8 cellular contexts compared by ENCODE assay signal in genomic region chr16:58197314-58198012, GRCh38. TPM values are rescaled to one million over a fixed set of nuclear protein-coding genes. Genes with fewer than 3 reads are reported as not detected.
DNase-seq lines count a peak whose midpoint lies in the region; ATAC-seq and TF ChIP-seq lines count a peak whose summit lies in the region.

No MANE protein-coding gene starts in this region.

- CTCF ChIA-PET in CD4-positive, alpha-beta T cell (lab: Charles Lee): no interaction called here

- POLR2A ChIA-PET in CD4-positive, alpha-beta T cell (lab: Charles Lee): interaction anchor here (0.6 to 1.9 kb wide), 3 partner anchors 14 to 462 kb away, joined by 3 to 13 read pairs (median 3); partner anchors contain the start of gene CFAP20

- peak; percentile 37 for ATAC-seq in CD4-positive, alpha-beta T cell (ENCODE audit: poor library complexity)
- peak; percentile 35 for ATAC-seq in GM19455 (IDR thresholded peaks at IDR 0.05; ENCODE audit: unreplicated experiment)

- H3K27me3 ChIP-seq in CD4-positive, alpha-beta T cell (ENCODE audit: control insufficient read depth, insufficient read depth, low read length): peaks cover 5% of the 10 kb centered on the region
- H3K27me3 ChIP-seq in HUES64 (ENCODE audit: insufficient read depth, low read length) (peaks cover 9% of the 10 kb centered on the region), thymus (ENCODE audit: control insufficient read depth, insufficient read depth) (no peaks in the 10 kb centered on the region)

- no peak for TF ChIP-seq CTCF in CD4-positive, alpha-beta T cell (IDR thresholded peaks at IDR 0.05)

- intact Hi-C loops in CD4-positive, alpha-beta T cell (cut with DNase I, micrococcal nuclease): loop anchor here (2.0 to 10.0 kb wide), 10 partner anchors 39 to 1745 kb away; partner anchors contain the start of genes CFAP20 (in 2 of the 2), GINS3 (in 1 of the 2), KATNB1 (in 1 of the 2) and NUDT21 (in 1 of the 2)

- peaks cover 61% of the 10 kb centered on the region for H3K4me1 Mint-ChIP-seq in CD4-positive, alpha-beta T cell (ENCODE audit: low read depth)

- peak in 1 of 10 experiments; percentile 4 for DNase-seq in CD4-positive, alpha-beta T cell
- DNase-seq in astrocyte of the hippocampus (ENCODE audit: low read depth, low spot score) (peak; percentile 19), left kidney (ENCODE audit: low read depth, low spot score) (peak; percentile 36), NCI-H526 (lab: John Stamatoyannopoulos, UW) (no peak), inferior parietal cortex (ENCODE audit: extremely low spot score) (no peak)

- no peaks in the 10 kb centered on the region for H3K9me3 ChIP-seq in CD4-positive, alpha-beta T cell (ENCODE audit: control insufficient read depth, low read length)
- no peaks in the 10 kb centered on the region for H3K9me3 ChIP-seq in HUES64 (ENCODE audit: insufficient read depth, low read depth, low read length)
- no peaks in the 10 kb centered on the region for H3K9me3 ChIP-seq in thymus (ENCODE audit: control insufficient read depth)

- under 1% methylated on average over 92 of the region's 97 CpGs for WGBS in HUES64
- WGBS in thymus: under 1% methylated on average over 93 of the region's 97 CpGs

- peaks cover 51% of the 10 kb centered on the region for H3K36me3 Mint-ChIP-seq in CD4-positive, alpha-beta T cell (ENCODE audit: low read depth)

- no peak overlapping the region for H3K27ac ChIP-seq in CD4-positive, alpha-beta T cell (ENCODE audit: low read depth, low read length)
- H3K27ac ChIP-seq in HUES64 (ENCODE audit: low read depth, low read length): no peak overlapping the region
- H3K27ac ChIP-seq in thymus (ENCODE audit: low read depth): peak overlapping the region; percentile 64

- H3K4me3 ChIP-seq in HUES64 (ENCODE audit: low read length) (peak overlapping the region; percentile 96), thymus (ENCODE audit: low read length) (peak overlapping the region; percentile 93)

- H3K36me3 ChIP-seq in HUES64 (ENCODE audit: insufficient read depth, low read length) (peaks cover 41% of the 10 kb centered on the region), thymus (ENCODE audit: control insufficient read depth, insufficient read depth) (peaks cover 7% of the 10 kb centered on the region)

- H3K4me3 Mint-ChIP-seq in CD4-positive, alpha-beta T cell: peak overlapping the region; percentile 90

- peak overlapping the region; percentile 87 for H3K9ac ChIP-seq in HUES64 (ENCODE audit: low read depth, low read length)

- peaks cover 7% of the 10 kb centered on the region for H3K27me3 Mint-ChIP-seq in CD4-positive, alpha-beta T cell

- H3K27ac Mint-ChIP-seq in CD4-positive, alpha-beta T cell: peak overlapping the region; percentile 75

- peaks cover 5% of the 10 kb centered on the region; the same call in 1 of the 2 replicates for H3K4me1 ChIP-seq in HUES64 (ENCODE audit: insufficient read depth, low read length)
- peaks cover 14% of the 10 kb centered on the region for H3K4me1 ChIP-seq in thymus (ENCODE audit: control insufficient read depth, insufficient read depth, low read length)

- H3K9me3 Mint-ChIP-seq in CD4-positive, alpha-beta T cell: no peaks in the 10 kb centered on the region

RNA-seq across cellular contexts. Expression of gene CSNK2A2, which starts 0.4 kb away (rescaled TPM):
- total RNA-seq in CD4-positive, alpha-beta T cell: 10 to 100 TPM; 49.0 to 51.0 TPM
- polyA plus RNA-seq in HUES64 (2013, experiment 1 of 2): 57.9 TPM
- 67.1 TPM for polyA plus RNA-seq in HUES64 (2013, experiment 2 of 2)
- 30.5 TPM for polyA plus RNA-seq in thymus

Comparison
In these comparisons a context has a peak if more than half of its experiments do, and no peak if none do; other contexts are left out.
1. DNase-seq: peak in astrocyte of the hippocampus (single experiment) and left kidney (single experiment); none in NCI-H526 (0 of 2) and inferior parietal cortex (single experiment).